Comparison of ENCODE assay signal across 2 cellular contexts in the genomic region with DNA sequence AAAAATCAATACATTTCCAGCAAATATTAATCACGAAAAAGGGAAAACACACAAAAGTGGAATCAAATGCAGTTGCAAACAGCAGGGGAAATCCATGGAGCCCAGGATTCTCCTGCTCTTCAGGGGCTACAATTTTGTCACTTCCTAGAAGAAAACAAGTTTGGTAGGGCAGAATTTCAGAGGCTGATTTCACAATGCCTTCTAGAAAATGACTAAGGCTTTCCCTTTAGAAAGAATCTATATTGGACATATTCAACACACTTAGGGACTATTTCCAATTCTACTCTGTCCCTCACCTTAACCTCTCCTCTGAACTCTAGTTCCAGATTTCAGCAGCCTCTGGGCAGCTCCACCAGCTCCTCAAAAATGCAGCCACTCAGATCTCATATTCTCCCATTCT.
TF ChIP-seq lines count a peak whose summit lies in the region.

No MANE protein-coding gene starts in this region.

TF ChIP-seq in IMR-90, 13 proteins besides CTCF, POLR2A, EP300 and RAD21:
- peak; percentile 70 for TF ChIP-seq CEBPB (IDR thresholded peaks at IDR 0.05; ENCODE audit: low read depth, low read length)
- TF ChIP-seq CHD1 (IDR thresholded peaks at IDR 0.05; ENCODE audit: low read depth, low read length): no peak
TF ChIP-seq in IMR-90: peak in this region for 1.

TF ChIP-seq in SK-N-SH, 30 proteins besides CTCF, POLR2A, EP300 and RAD21:
- no peak for TF ChIP-seq FOXM1 (IDR thresholded peaks at IDR 0.05; ENCODE audit: low read depth)
- no peak for TF ChIP-seq TAF1 (IDR thresholded peaks at IDR 0.05; ENCODE audit: borderline replicate concordance, low read depth, low read length)
- no peak for TF ChIP-seq EZH2phosphoT487 (IDR thresholded peaks at IDR 0.05; ENCODE audit: borderline replicate concordance, low read depth)
- TF ChIP-seq ELF1 (IDR thresholded peaks at IDR 0.05): no peak
- no peak for TF ChIP-seq GATA2 (CRISPR knock-in tag; IDR thresholded peaks at IDR 0.05)
- no peak for TF ChIP-seq RXRA (IDR thresholded peaks at IDR 0.05; ENCODE audit: borderline replicate concordance, low read depth)
- TF ChIP-seq, protein P1, sequence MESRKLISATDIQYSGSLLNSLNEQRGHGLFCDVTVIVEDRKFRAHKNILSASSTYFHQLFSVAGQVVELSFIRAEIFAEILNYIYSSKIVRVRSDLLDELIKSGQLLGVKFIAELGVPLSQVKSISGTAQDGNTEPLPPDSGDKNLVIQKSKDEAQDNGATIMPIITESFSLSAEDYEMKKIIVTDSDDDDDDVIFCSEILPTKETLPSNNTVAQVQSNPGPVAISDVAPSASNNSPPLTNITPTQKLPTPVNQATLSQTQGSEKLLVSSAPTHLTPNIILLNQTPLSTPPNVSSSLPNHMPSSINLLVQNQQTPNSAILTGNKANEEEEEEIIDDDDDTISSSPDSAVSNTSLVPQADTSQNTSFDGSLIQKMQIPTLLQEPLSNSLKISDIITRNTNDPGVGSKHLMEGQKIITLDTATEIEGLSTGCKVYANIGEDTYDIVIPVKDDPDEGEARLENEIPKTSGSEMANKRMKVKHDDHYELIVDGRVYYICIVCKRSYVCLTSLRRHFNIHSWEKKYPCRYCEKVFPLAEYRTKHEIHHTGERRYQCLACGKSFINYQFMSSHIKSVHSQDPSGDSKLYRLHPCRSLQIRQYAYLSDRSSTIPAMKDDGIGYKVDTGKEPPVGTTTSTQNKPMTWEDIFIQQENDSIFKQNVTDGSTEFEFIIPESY (IDR thresholded peaks at IDR 0.05; ENCODE audit: borderline replicate concordance, low read depth): no peak
- TF ChIP-seq, protein P2, sequence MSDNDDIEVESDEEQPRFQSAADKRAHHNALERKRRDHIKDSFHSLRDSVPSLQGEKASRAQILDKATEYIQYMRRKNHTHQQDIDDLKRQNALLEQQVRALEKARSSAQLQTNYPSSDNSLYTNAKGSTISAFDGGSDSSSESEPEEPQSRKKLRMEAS (IDR thresholded peaks at IDR 0.05; ENCODE audit: low read depth): no peak
- TF ChIP-seq, protein P3, sequence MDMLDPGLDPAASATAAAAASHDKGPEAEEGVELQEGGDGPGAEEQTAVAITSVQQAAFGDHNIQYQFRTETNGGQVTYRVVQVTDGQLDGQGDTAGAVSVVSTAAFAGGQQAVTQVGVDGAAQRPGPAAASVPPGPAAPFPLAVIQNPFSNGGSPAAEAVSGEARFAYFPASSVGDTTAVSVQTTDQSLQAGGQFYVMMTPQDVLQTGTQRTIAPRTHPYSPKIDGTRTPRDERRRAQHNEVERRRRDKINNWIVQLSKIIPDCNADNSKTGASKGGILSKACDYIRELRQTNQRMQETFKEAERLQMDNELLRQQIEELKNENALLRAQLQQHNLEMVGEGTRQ (IDR thresholded peaks at IDR 0.05; ENCODE audit: borderline replicate concordance, low read depth, low read length): no peak
- no peak for TF ChIP-seq SIN3A (IDR thresholded peaks at IDR 0.05; ENCODE audit: borderline replicate concordance, low read depth, low read length)
